18 cellular contexts compared by ENCODE assay signal in genomic region chr2:19651466-19651865, GRCh38.
"Had no signal": no experiment of that assay in that cellular context is flagged by ENCODE, and none has a peak within 500 bp of the region (broad histone marks: within the 10 kb centered on the region; RNA-seq: fewer than 3 reads in every experiment).

No MANE protein-coding gene starts in this region.

- H3K27ac ChIP-seq: lower lobe of right lung, neutrophil, upper lobe of left lung had no signal

- H3K4me1 ChIP-seq: lower lobe of right lung, upper lobe of left lung had no signal

- H3K9me3 ChIP-seq: lower lobe of right lung, neutrophil, upper lobe of left lung had no signal

- H3K27me3 ChIP-seq: neutrophil, upper lobe of left lung had no signal

- ATAC-seq: activated CD4-positive, CD25-positive, alpha-beta regulatory T cell treated with anti-CD3 and anti-CD28 coated beads, Interleukin-2, amount 50 U/mL, for 24 hours; activated CD8-positive, alpha-beta memory T cell treated with anti-CD3 and anti-CD28 coated beads, Interleukin-2, amount 10 ng/mL, durations not matched to agents 7 days and 5 days; left cardiac atrium; lower lobe of right lung; naive thymus-derived CD8-positive, alpha-beta T cell; right cardiac atrium had no signal

- H3K36me3 ChIP-seq: lower lobe of right lung, neutrophil, upper lobe of left lung had no signal

- DNase-seq: activated CD4-positive, alpha-beta T cell treated with anti-CD3 and anti-CD28 coated beads, Interleukin-2, amount 50 U/mL, for 48 hours; activated CD8-positive, alpha-beta memory T cell treated with anti-CD3 and anti-CD28 coated beads, Interleukin-2, amount 10 ng/mL, durations not matched to agents 7 days and 5 days; activated gamma-delta T cell treated with Interleukin-2 at 50 U/mL for 16 hours; activated naive CD8-positive, alpha-beta T cell treated with anti-CD3 and anti-CD28 coated beads, Interleukin-2, amount 10 ng/mL, durations not matched to agents 7 days and 5 days; activated T-cell treated with anti-CD3 and anti-CD28 coated beads, Interleukin-2, amount 50 U/mL, for 48 hours; anterior cingulate cortex; hypothalamus; left cardiac atrium; lower lobe of right lung; naive thymus-derived CD8-positive, alpha-beta T cell; right cardiac atrium; stimulated activated CD4-positive, alpha-beta T cell treated with anti-CD3 and anti-CD28 coated beads, Interleukin-2, amount 100 ng/mL, for 24 hours; stimulated activated naive CD4-positive, alpha-beta T cell; SW 1271; upper lobe of left lung had no signal

- FAIRE-seq: endothelial cell of umbilical vein had no signal

- H3K4me3 ChIP-seq: lower lobe of right lung, upper lobe of left lung had no signal
